In the genomic region with DNA sequence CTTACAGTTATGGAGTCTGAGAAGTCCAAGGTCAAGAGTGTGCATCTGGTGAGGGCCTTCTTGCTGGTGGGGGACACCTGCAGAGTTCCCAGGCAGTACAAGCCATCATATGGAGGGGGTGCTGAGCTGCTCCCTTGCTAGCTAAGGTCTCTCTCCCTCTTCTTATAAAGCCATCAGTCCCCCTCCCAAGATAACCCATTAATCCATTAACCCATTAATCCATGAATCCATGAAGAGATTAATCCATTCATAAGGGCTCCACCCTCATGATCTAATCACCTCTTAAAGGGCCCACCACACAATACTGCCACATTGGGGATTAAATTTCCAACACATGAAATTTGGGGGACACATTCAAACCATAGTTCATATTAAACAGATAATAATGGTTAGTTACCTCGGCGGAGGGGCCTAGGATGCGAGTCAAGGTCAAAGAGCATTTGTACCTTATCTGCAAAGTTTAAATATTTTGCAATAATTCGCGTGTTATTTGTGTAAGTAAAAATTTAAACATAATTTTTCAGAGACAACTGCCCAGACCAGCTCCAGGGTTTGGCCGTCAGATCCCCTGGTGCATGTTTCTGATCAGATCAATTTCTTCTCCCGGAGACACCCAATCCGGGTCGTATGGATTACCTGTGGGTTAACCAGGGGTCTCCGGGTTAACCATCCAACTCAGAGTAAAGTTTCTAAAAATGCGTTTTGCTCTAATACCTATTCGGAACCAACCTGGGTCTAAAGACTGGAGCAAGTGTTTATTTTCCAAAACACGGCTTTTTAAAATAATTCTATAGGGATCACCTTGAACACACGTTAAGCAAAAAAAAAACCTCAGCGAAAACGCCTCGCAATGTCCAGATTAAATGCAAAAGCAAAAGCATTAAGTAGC, we compare ENCODE assay signal across 8 cellular contexts. TPM values are rescaled to one million over a fixed set of nuclear protein-coding genes. Genes with fewer than 3 reads are reported as not detected.
DNase-seq lines count a peak whose midpoint lies in the region; ATAC-seq, FAIRE-seq and TF ChIP-seq lines count a peak whose summit lies in the region.

No MANE protein-coding gene starts in this region.

- H2AFZ ChIP-seq in endothelial cell of umbilical vein (ENCODE audit: low read depth, low read length) (peak overlapping the region; percentile 88), neuron (ENCODE audit: low read depth, low read length) (peak overlapping the region; percentile 89)

- whole genome bisulfite sequencing in A549 (ENCODE audit: missing lambda C conversion rate) = under 1% methylated on average over 17 of the region's 17 CpGs

- H3K4me3 ChIP-seq in A549 (peak overlapping the region; percentile 74), endothelial cell of umbilical vein (replicated peaks in 1 of 3; ENCODE audit: insufficient read depth in 1 of 3, low read depth in 1 of 3, low read length in 3 of 3) (peak overlapping the region; percentile 62 to 99 (median 99)), neuron (ENCODE audit: low read length) (peak overlapping the region; percentile 75)

- BruUV-seq in endothelial cell of umbilical vein (replicated peaks; lab: Mats Ljungman, UMichigan) = no TSS peak

- POLR2A ChIA-PET in A549 (lab: Yijun Ruan, JAX) = interaction anchor here (1.4 kb wide), 1 partner anchor 90 kb away, joined by 3 read pairs; the partner anchor contains the start of gene EEF2K
- POLR2A ChIA-PET in endothelial cell of umbilical vein (lab: Charles Lee) = no interaction called here

- no peaks in the 10 kb centered on the region for H3K36me3 ChIP-seq in endothelial cell of umbilical vein (ENCODE audit: control insufficient read depth in 2 of 2, extremely low read depth in 1 of 2, insufficient read depth in 2 of 2, low read length in 2 of 2)
- H3K36me3 ChIP-seq in neuron (ENCODE audit: insufficient read depth, low read length) = no peaks in the 10 kb centered on the region

- no peak for TF ChIP-seq RAD21 in A549 (conservative IDR thresholded peaks at IDR 0.05 in 1 of 2, IDR thresholded peaks at IDR 0.05 in 1 of 2)

- dilution Hi-C loops in endothelial cell of umbilical vein (cut with MboI; ENCODE audit: extremely low pct_ligation_motif_present, low sequenced_read_pairs) = no loop called here

- H3K27ac ChIP-seq in A549 (peak overlapping the region; percentile 65 to 67), endothelial cell of umbilical vein (ENCODE audit: insufficient read depth, low read depth, low read length) (peak overlapping the region; percentile 3)

- H3K9me3 ChIP-seq in A549 = no peaks in the 10 kb centered on the region
- H3K9me3 ChIP-seq in endothelial cell of umbilical vein (replicated peaks; ENCODE audit: control insufficient read depth, insufficient read depth, low read length) = no peaks in the 10 kb centered on the region
- no peaks in the 10 kb centered on the region for H3K9me3 ChIP-seq in neuron (ENCODE audit: low read length)

- H3K79me2 ChIP-seq in endothelial cell of umbilical vein (ENCODE audit: control insufficient read depth, insufficient read depth, low read length) = peaks cover 26% of the 10 kb centered on the region

- H3K4me1 ChIP-seq in A549 = peaks cover 21% of the 10 kb centered on the region; the same call in 2 of the 3 replicates
- H3K4me1 ChIP-seq in endothelial cell of umbilical vein (ENCODE audit: control insufficient read depth, extremely low read depth, insufficient read depth, low read length) = no peaks in the 10 kb centered on the region
- H3K4me1 ChIP-seq in neuron (ENCODE audit: insufficient read depth, low read length) = peaks cover 4% of the 10 kb centered on the region

- TF ChIP-seq EP300 in A549 (IDR thresholded peaks at IDR 0.05) = no peak

- TF ChIP-seq POLR2A in A549 (IDR thresholded peaks at IDR 0.05; ENCODE audit: low read length) (no peak), endothelial cell of umbilical vein (IDR thresholded peaks at IDR 0.05; ENCODE audit: low read depth, low read length) (no peak)

- H4K20me1 ChIP-seq in endothelial cell of umbilical vein (replicated peaks; ENCODE audit: control insufficient read depth, extremely low read depth, insufficient read depth, low read length) = no peaks in the 10 kb centered on the region

- FAIRE-seq in A549 (lab: Jason Lieb, UNC) (no peak), endothelial cell of umbilical vein (lab: Jason Lieb, UNC) (no peak)

- CTCF ChIA-PET in A549 (lab: Yijun Ruan, JAX) (interaction anchor here (0.7 to 16.3 kb wide), 13 partner anchors 9 to 218 kb away, joined by 3 to 320 read pairs (median 4); partner anchors contain the start of gene EEF2K), endothelial cell of umbilical vein (lab: Charles Lee) (interaction anchor here (0.7 to 2.4 kb wide), 5 partner anchors 28 to 104 kb away, joined by 3 to 10 read pairs (median 4); partner anchors contain the start of gene EEF2K)

- H3K9me1 ChIP-seq in endothelial cell of umbilical vein (replicated peaks; ENCODE audit: control insufficient read depth, extremely low read depth, insufficient read depth, low read length) = no peaks in the 10 kb centered on the region

- H3K4me2 ChIP-seq in A549 (peak overlapping the region; percentile 73), endothelial cell of umbilical vein (ENCODE audit: insufficient read depth, low read length) (peak overlapping the region; percentile 97)

- H3K27me3 ChIP-seq in endothelial cell of umbilical vein (ENCODE audit: control insufficient read depth in 2 of 2, insufficient read depth in 2 of 2, low read length in 2 of 2) (no peaks in the 10 kb centered on the region), neuron (ENCODE audit: insufficient read depth, low read length) (no peaks in the 10 kb centered on the region)

- ATAC-seq in A549 = no peak; a peak in 1 of 6 replicates
- peak; percentile 2 for ATAC-seq in GM18511 (IDR thresholded peaks at IDR 0.05; ENCODE audit: unreplicated experiment)
- ATAC-seq in GM21390 (IDR thresholded peaks at IDR 0.05; ENCODE audit: unreplicated experiment) = no peak
- no peak for ATAC-seq in HG03521 (IDR thresholded peaks at IDR 0.05; ENCODE audit: unreplicated experiment)

- intact Hi-C loops in endothelial cell of umbilical vein (cut with micrococcal nuclease) = loop anchor here (1.0 to 2.0 kb wide), 6 partner anchors 34 to 343 kb away; partner anchors contain the start of genes EEF2K, PDZD9 and UQCRC2

- TF ChIP-seq CTCF in A549 (IDR thresholded peaks at IDR 0.05) (no peak), endothelial cell of umbilical vein (IDR thresholded peaks at IDR 0.05; ENCODE audit: extremely low read depth in 1 of 2, insufficient read depth in 1 of 2, low read depth in 1 of 2, low read length in 2 of 2) (no peak)

- no peak for DNase-seq in A549 (ENCODE audit: low read depth in 1 of 2, low spot score in 1 of 2)
- peak; percentile 51 for DNase-seq in RKO (ENCODE audit: low spot score)
- peak; percentile 32 for DNase-seq in endothelial cell of umbilical vein (ENCODE audit: low read depth, low spot score)
- no peak for DNase-seq in mesenteric fat pad (ENCODE audit: low spot score)

- H3K9ac ChIP-seq in endothelial cell of umbilical vein (replicated peaks; ENCODE audit: extremely low read depth, insufficient read depth, low read length) = peak overlapping the region; percentile 67

TF ChIP-seq in A549, 52 proteins besides CTCF, POLR2A, EP300 and RAD21 (continues in another document):
- TF ChIP-seq CHD4 (IDR thresholded peaks at IDR 0.05; ENCODE audit: borderline replicate concordance) (no peak), HMGXB4 (CRISPR knock-in tag; IDR thresholded peaks at IDR 0.05; ENCODE audit: borderline replicate concordance) (no peak)

TF ChIP-seq in endothelial cell of umbilical vein, 7 proteins besides CTCF, POLR2A, EP300 and RAD21:
- no peak for TF ChIP-seq EZH2 (IDR thresholded peaks at IDR 0.05; ENCODE audit: borderline replicate concordance, low read depth, low read length, severe bottlenecking)
- TF ChIP-seq GATA2 (IDR thresholded peaks at IDR 0.05; ENCODE audit: insufficient read depth, insufficient read length, low read depth, low read length) = peak; percentile 41
- TF ChIP-seq JUN (IDR thresholded peaks at IDR 0.05; ENCODE audit: borderline replicate concordance, insufficient read depth, insufficient read length, low read depth) = no peak

RNA-seq across cellular contexts. Expression of gene POLR3E, which starts 0.7 kb away (rescaled TPM):
- 77.9 and 93.0 TPM in 2 replicates for polyA plus RNA-seq in A549 (2011; rRNA removed)
- 79.6 and 114 TPM in 2 replicates for polyA plus RNA-seq in A549 (2012; cell fraction: cytosol; rRNA removed)
- 106 and 108 TPM in 2 replicates for polyA plus RNA-seq in A549 (2012; cell fraction: nucleus; rRNA removed)
- polyA plus RNA-seq in A549 (2017; fragmentation: RNase III; extraction: RNeasy Plus Mini Kit Qiagen cat#74134 plus additional on column Dnase treatment) = 50.0 to 54.6 TPM (median 50.3 TPM) in 3 replicates
- polyA minus RNA-seq in A549 (2011; rRNA and poly(A)+ RNA removed) = 345 and 346 TPM in 2 replicates
- 42.8 and 48.3 TPM in 2 replicates for total RNA-seq in endothelial cell of umbilical vein
- polyA plus RNA-seq in endothelial cell of umbilical vein = 55.5 and 62.2 TPM in 2 replicates
- 45.9 and 49.5 TPM in 2 replicates for polyA plus RNA-seq in endothelial cell of umbilical vein (2011; cell fraction: cytosol; rRNA removed)
- 151 and 155 TPM in 2 replicates for polyA plus RNA-seq in endothelial cell of umbilical vein (2011; cell fraction: nucleus; rRNA removed)
- polyA plus RNA-seq in endothelial cell of umbilical vein (2012) = 35.6 and 41.6 TPM in 2 replicates
- 187 and 194 TPM in 2 replicates for polyA minus RNA-seq in endothelial cell of umbilical vein
- 69.0 TPM for polyA minus RNA-seq in endothelial cell of umbilical vein (2011; cell fraction: cytosol; rRNA and poly(A)+ RNA removed)
- polyA minus RNA-seq in endothelial cell of umbilical vein (2011; cell fraction: nucleus; rRNA and poly(A)+ RNA removed) = 91.5 and 112 TPM in 2 replicates
- total RNA-seq in mesenteric fat pad = 50.8 TPM

Comparison
In these comparisons a context has a peak if more than half of its experiments do, and no peak if none do; other contexts are left out.
1. DNase-seq: peak in RKO (single experiment) and endothelial cell of umbilical vein (single experiment); none in A549 (0 of 2) and mesenteric fat pad (single experiment).
2. Peak in every context shown above with its lines, with median percentiles within 50 percentile points of each other: H3K4me3 ChIP-seq.